In the genomic region with DNA sequence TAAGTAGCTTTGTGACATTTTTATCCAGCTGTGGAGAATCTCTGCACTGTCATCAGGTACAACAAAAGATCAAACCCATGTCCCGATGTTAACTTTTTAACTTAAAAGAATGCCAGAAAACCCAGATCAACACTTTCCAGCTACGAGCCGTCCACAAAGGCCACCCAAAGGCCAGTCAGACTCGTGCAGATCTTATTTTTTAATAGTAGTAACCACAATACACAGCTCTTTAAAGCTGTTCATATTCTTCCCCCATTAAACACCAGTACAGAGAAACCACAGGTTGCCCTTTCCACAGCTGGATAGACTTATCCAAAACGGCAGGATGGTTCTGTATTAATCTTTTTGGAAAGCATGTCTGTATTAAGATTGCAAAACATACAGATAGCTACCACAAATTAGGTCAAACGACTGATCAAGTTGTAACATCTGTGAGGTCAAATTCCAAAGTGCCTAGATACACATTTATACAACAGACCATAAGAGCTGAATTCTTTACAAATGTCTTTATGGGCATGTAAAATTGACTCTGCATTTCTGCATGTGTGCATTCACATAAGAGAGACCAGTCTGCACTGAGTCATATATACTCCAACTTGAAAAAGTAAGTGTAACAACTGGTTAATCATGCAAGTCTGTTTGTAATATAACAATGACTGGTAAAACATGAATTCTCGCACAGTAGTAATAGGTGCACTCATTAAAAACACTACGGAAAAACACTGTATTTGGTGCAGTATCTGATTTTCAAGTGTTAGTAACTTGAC, we compare ENCODE assay signal across 8 cellular contexts. TPM values are rescaled to one million over a fixed set of nuclear protein-coding genes. Genes with fewer than 3 reads are reported as not detected.
A peak's percentile ranks its signal among the peaks of the same experiment; 100 is the strongest.
DNase-seq lines count a peak whose midpoint lies in the region; ATAC-seq and TF ChIP-seq lines count a peak whose summit lies in the region.

No MANE protein-coding gene starts in this region.

- peaks cover 72% of the 10 kb centered on the region for H3K79me2 ChIP-seq in OCI-LY3 (ENCODE audit: low read length)

- peak overlapping the region; percentile 72 for H3K9ac ChIP-seq in OCI-LY3 (ENCODE audit: low read length)

- H3K36me3 ChIP-seq in OCI-LY3 (replicated peaks; ENCODE audit: low read depth, low read length): peaks cover 53% of the 10 kb centered on the region
- H3K36me3 ChIP-seq in mucosa of descending colon (ENCODE audit: low read depth): no peaks in the 10 kb centered on the region

- peaks cover 54% of the 10 kb centered on the region for H4K20me1 ChIP-seq in OCI-LY3 (ENCODE audit: insufficient read depth, low read length)

- H3K27me3 ChIP-seq in OCI-LY3 (ENCODE audit: low read depth, low read length): no peaks in the 10 kb centered on the region

- H3K4me1 ChIP-seq in OCI-LY3 (ENCODE audit: low read length) (peaks cover 73% of the 10 kb centered on the region), mucosa of descending colon (ENCODE audit: low read depth) (peaks cover 40% of the 10 kb centered on the region)

- TF ChIP-seq CTCF in OCI-LY3 (IDR thresholded peaks at IDR 0.05; ENCODE audit: low read depth, low read length) (no peak), coronary artery (IDR thresholded peaks at IDR 0.05) (no peak), mucosa of descending colon (IDR thresholded peaks at IDR 0.05) (no peak)

- H3K4me3 ChIP-seq in OCI-LY3 (ENCODE audit: low read length) (peak overlapping the region; percentile 75), coronary artery (peak overlapping the region; percentile 96), mucosa of descending colon (no peak overlapping the region)

- peak overlapping the region; percentile 80 for H3K4me2 ChIP-seq in OCI-LY3 (ENCODE audit: low read length)

- intact Hi-C loops in mucosa of descending colon (cut with DNase I, micrococcal nuclease): loop anchor here in 1 of 2 donors (5.0 kb wide), 2 partner anchors 73 to 117 kb away; no protein-coding TSS in a partner anchor

- no peak overlapping the region for H2AFZ ChIP-seq in OCI-LY3 (ENCODE audit: low read depth, low read length)

- peak; percentile 61 for DNase-seq in NCI-H1092 treated with DMSO at 0.1 percent for 48 hours (lab: John Stamatoyannopoulos, UW)
- no peak for DNase-seq in NCI-H1092 (lab: John Stamatoyannopoulos, UW)
- DNase-seq in coronary artery (ENCODE audit: low spot score): peak; percentile 68
- DNase-seq in mucosa of descending colon: no peak
- no peak for DNase-seq in effector CD8-positive, alpha-beta T cell (lab: John Stamatoyannopoulos, UW)

- no peak overlapping the region for H3K27ac ChIP-seq in OCI-LY3 (ENCODE audit: low read length)
- peak overlapping the region; percentile 96 to 100 for H3K27ac ChIP-seq in coronary artery

- ATAC-seq in mucosa of descending colon (peak; percentile 15), GM19328 (IDR thresholded peaks at IDR 0.05; ENCODE audit: unreplicated experiment) (no peak), GM19395 (IDR thresholded peaks at IDR 0.05; ENCODE audit: unreplicated experiment) (no peak)

- H3K9me3 ChIP-seq in OCI-LY3 (ENCODE audit: insufficient read depth, low read length): no peaks in the 10 kb centered on the region
- H3K9me3 ChIP-seq in mucosa of descending colon: no peaks in the 10 kb centered on the region

RNA-seq across cellular contexts. Expression of gene IRF2BP2, which starts 5.1 kb away (rescaled TPM):
- total RNA-seq in mucosa of descending colon: 100 to 1,000 TPM; 134 to 180 (median 156) TPM

Comparison
In these comparisons a context has a peak if more than half of its experiments do, and no peak if none do; other contexts are left out.
1. DNase-seq: peak in NCI-H1092 treated with DMSO at 0.1 percent for 48 hours (single experiment) and coronary artery (single experiment); none in NCI-H1092 (single experiment), mucosa of descending colon (0 of 3) and effector CD8-positive, alpha-beta T cell (single experiment).